ENCODE assay signal across 8 cellular contexts in genomic region chr16:53865492-53865863, GRCh38.
DNase-seq lines count a peak whose midpoint lies in the region; ATAC-seq and TF ChIP-seq lines count a peak whose summit lies in the region.

No MANE protein-coding gene starts in this region.

- peaks cover 68% of the 10 kb centered on the region for H3K36me3 Mint-ChIP-seq in CD8-positive, alpha-beta T cell
- H3K36me3 Mint-ChIP-seq in H9 (ENCODE audit: insufficient read depth in 1 of 3, low read depth in 3 of 3), result peaks cover 2 to 10% (median 4%) of the 10 kb centered on the region in 3 experiments
- H3K36me3 Mint-ChIP-seq in CD8-positive, alpha-beta memory T cell, result peaks cover 26 to 63% (median 43%) of the 10 kb centered on the region in 3 donors

- no peak overlapping the region for H3K9ac ChIP-seq in H9 (ENCODE audit: extremely low read depth, insufficient read length, low read length)

- no peak overlapping the region for H3K23ac ChIP-seq in H9 (ENCODE audit: insufficient read length, low read depth, low read length)

- H4K5ac ChIP-seq in H9 (ENCODE audit: insufficient read length, low read depth, low read length), result no peak overlapping the region

- H2BK5ac ChIP-seq in H9 (ENCODE audit: insufficient read length, low read length), result no peak overlapping the region

- H3K4me1 Mint-ChIP-seq in CD8-positive, alpha-beta T cell (ENCODE audit: low read depth), result peaks cover 5% of the 10 kb centered on the region
- H3K4me1 Mint-ChIP-seq in H9, result peaks cover 14 to 27% of the 10 kb centered on the region in 2 experiments
- H3K4me1 Mint-ChIP-seq in CD8-positive, alpha-beta memory T cell, result peaks cover 0 to 5% (median 3%) of the 10 kb centered on the region in 3 donors

- no peak overlapping the region for H2AFZ ChIP-seq in H9 (ENCODE audit: low read length)

- no peaks in the 10 kb centered on the region for H3K79me1 ChIP-seq in H9 (ENCODE audit: insufficient read depth, low read depth, low read length, poor library complexity, severe bottlenecking)

- H3K9me3 Mint-ChIP-seq in CD8-positive, alpha-beta T cell, result peaks cover 11% of the 10 kb centered on the region
- H3K9me3 Mint-ChIP-seq in H9, result peaks cover 3 to 10% of the 10 kb centered on the region in 2 experiments; a peak in 4 of 5 replicates
- peaks cover 2 to 23% (median 12%) of the 10 kb centered on the region in 5 donors for H3K9me3 Mint-ChIP-seq in CD8-positive, alpha-beta memory T cell

- H3K56ac ChIP-seq in H9 (ENCODE audit: insufficient read length, low read depth, low read length), result no peak overlapping the region

- H2AK5ac ChIP-seq in H9 (ENCODE audit: insufficient read length, low read length), result no peak overlapping the region

- no peak overlapping the region for H3K14ac ChIP-seq in H9 (ENCODE audit: insufficient read depth, low read length)

- no peaks in the 10 kb centered on the region for H3K79me2 ChIP-seq in H9 (ENCODE audit: insufficient read depth, low read length)

- H3K27me3 ChIP-seq in CD8-positive, alpha-beta T cell (ENCODE audit: insufficient read depth, low read length), result no peaks in the 10 kb centered on the region
- no peaks in the 10 kb centered on the region for H3K27me3 ChIP-seq in H9 (ENCODE audit: insufficient read depth, low read length)
- H3K27me3 ChIP-seq in left ventricle myocardium inferior (ENCODE audit: low read depth), result no peaks in the 10 kb centered on the region
- no peaks in the 10 kb centered on the region for H3K27me3 ChIP-seq in CD8-positive, alpha-beta memory T cell (ENCODE audit: insufficient read depth, low read length, poor library complexity, severe bottlenecking)

- no peaks in the 10 kb centered on the region for H3K36me3 ChIP-seq in CD8-positive, alpha-beta T cell (ENCODE audit: insufficient read depth, low read length)
- H3K36me3 ChIP-seq in left ventricle myocardium inferior, result peaks cover 19% of the 10 kb centered on the region
- no peaks in the 10 kb centered on the region for H3K36me3 ChIP-seq in CD8-positive, alpha-beta memory T cell (ENCODE audit: insufficient read depth, low read length)

- H3K4me3 ChIP-seq in CD8-positive, alpha-beta T cell (ENCODE audit: low read depth, low read length), result no peak overlapping the region
- no peak overlapping the region for H3K4me3 ChIP-seq in left ventricle myocardium inferior
- H3K4me3 ChIP-seq in CD8-positive, alpha-beta memory T cell (ENCODE audit: low read length), result no peak overlapping the region

- intact Hi-C loops in CD8-positive, alpha-beta T cell (cut with DNase I, micrococcal nuclease), result no loop called here
- intact Hi-C loops in left ventricle myocardium inferior (cut with micrococcal nuclease), result no loop called here

- H2BK15ac ChIP-seq in H9 (ENCODE audit: low read depth, low read length), result no peak overlapping the region

- H3K27ac ChIP-seq in CD8-positive, alpha-beta T cell (ENCODE audit: low read depth, low read length), result no peak overlapping the region
- peak overlapping the region; percentile 54 for H3K27ac ChIP-seq in H9 (ENCODE audit: insufficient read length, low read depth, low read length)
- H3K27ac ChIP-seq in left ventricle myocardium inferior (replicated peaks), result peak overlapping the region; percentile 41
- peak overlapping the region; percentile 74 for H3K27ac ChIP-seq in temporal lobe (ENCODE audit: low read depth, low read length)
- H3K27ac ChIP-seq in CD8-positive, alpha-beta memory T cell (ENCODE audit: low read depth, low read length), result no peak overlapping the region

- POLR2A ChIA-PET in CD8-positive, alpha-beta T cell (lab: Charles Lee), result no interaction called here
- POLR2A ChIA-PET in CD8-positive, alpha-beta memory T cell (lab: Charles Lee), result no interaction called here

- CTCF ChIA-PET in CD8-positive, alpha-beta T cell (lab: Charles Lee), result no interaction called here
- CTCF ChIA-PET in CD8-positive, alpha-beta memory T cell (lab: Charles Lee), result no interaction called here

- H3K4ac ChIP-seq in H9 (ENCODE audit: low read depth, low read length), result no peak overlapping the region

- no peaks in the 10 kb centered on the region for H4K20me1 ChIP-seq in H9 (ENCODE audit: control insufficient read depth, insufficient read depth, insufficient read length)

- no peaks in the 10 kb centered on the region for H3K23me2 ChIP-seq in H9 (ENCODE audit: insufficient read length, low read depth, low read length, poor library complexity, severe bottlenecking)

- H3K27ac Mint-ChIP-seq in CD8-positive, alpha-beta T cell, result peak overlapping the region; percentile 37
- H3K27ac Mint-ChIP-seq in H9, result peak overlapping the region in 2 of 3 experiments; percentile 49 to 95; a peak in 5 of 7 replicates
- peak overlapping the region in 3 of 8 donors; percentile 1 to 37 (median 33) for H3K27ac Mint-ChIP-seq in CD8-positive, alpha-beta memory T cell

- no peak overlapping the region for H2BK12ac ChIP-seq in H9 (ENCODE audit: insufficient read length, low read depth, low read length)

- H3K27me3 Mint-ChIP-seq in CD8-positive, alpha-beta T cell (ENCODE audit: low read depth), result no peaks in the 10 kb centered on the region
- no peaks in the 10 kb centered on the region for H3K27me3 Mint-ChIP-seq in H9 (ENCODE audit: low read depth)
- H3K27me3 Mint-ChIP-seq in CD8-positive, alpha-beta memory T cell, result peaks cover 0 to 1% of the 10 kb centered on the region in 2 donors

- H4K8ac ChIP-seq in H9 (replicated peaks; ENCODE audit: insufficient read length, low read depth, low read length), result no peak overlapping the region

- H2BK20ac ChIP-seq in H9 (ENCODE audit: low read depth, low read length, poor library complexity, severe bottlenecking), result no peak overlapping the region

- H3T11ph ChIP-seq in H9 (ENCODE audit: low read length), result no peak overlapping the region

- H4K91ac ChIP-seq in H9 (ENCODE audit: insufficient read length, low read depth, low read length), result no peak overlapping the region

- WGBS in H9 (ENCODE audit: extremely low coverage, insufficient read length, low lambda C conversion rate), result no CpG with 5 or more reads among the region's 1 CpG

- no peak overlapping the region for H3K18ac ChIP-seq in H9 (ENCODE audit: insufficient read length, low read depth, low read length)

- TF ChIP-seq CTCF in CD8-positive, alpha-beta T cell (IDR thresholded peaks at IDR 0.05), result no peak
- no peak for TF ChIP-seq CTCF in H9 (conservative IDR thresholded peaks at IDR 0.05)
- no peak for TF ChIP-seq CTCF in left ventricle myocardium inferior (IDR thresholded peaks at IDR 0.05; ENCODE audit: borderline replicate concordance)

- H3K4me1 ChIP-seq in CD8-positive, alpha-beta T cell (ENCODE audit: insufficient read depth, low read length), result no peaks in the 10 kb centered on the region
- H3K4me1 ChIP-seq in H9 (ENCODE audit: insufficient read depth, low read length) (peaks cover 3% of the 10 kb centered on the region; the same call in 1 of the 2 replicates), left ventricle myocardium inferior (peaks cover 17% of the 10 kb centered on the region)
- H3K4me1 ChIP-seq in CD8-positive, alpha-beta memory T cell (ENCODE audit: insufficient read depth, low read length), result no peaks in the 10 kb centered on the region

- H2BK120ac ChIP-seq in H9 (ENCODE audit: low read depth, low read length, poor library complexity, severe bottlenecking), result no peak overlapping the region

- no peak overlapping the region for H3K4me2 ChIP-seq in H9 (ENCODE audit: insufficient read depth, insufficient read length, low read length)

- no peak overlapping the region for H3K4me3 Mint-ChIP-seq in CD8-positive, alpha-beta T cell
- no peak overlapping the region for H3K4me3 Mint-ChIP-seq in H9
- H3K4me3 Mint-ChIP-seq in CD8-positive, alpha-beta memory T cell, result no peak overlapping the region

- no peak for DNase-seq in CD8-positive, alpha-beta T cell
- DNase-seq in H9, result no peak
- peak; percentile 88 for DNase-seq in SKM-1 treated with dmso at 0.1 percent for 144 hours (lab: John Stamatoyannopoulos, UW; ENCODE audit: unreplicated experiment)
- DNase-seq in left ventricle myocardium inferior, result no peak
- no peak for DNase-seq in CD8-positive, alpha-beta memory T cell
- no peak for DNase-seq in NCI-H2107 (lab: John Stamatoyannopoulos, UW)
- no peak for DNase-seq in activated CD4-positive, alpha-beta T cell treated with anti-CD3 and anti-CD28 coated beads for 1 hour

- ATAC-seq in CD8-positive, alpha-beta T cell, result no peak

- peaks cover 7% of the 10 kb centered on the region for H3K9me3 ChIP-seq in CD8-positive, alpha-beta T cell (ENCODE audit: low read length)
- H3K9me3 ChIP-seq in H9 (ENCODE audit: control insufficient read depth, low read depth, low read length), result no peaks in the 10 kb centered on the region
- peaks cover 11% of the 10 kb centered on the region for H3K9me3 ChIP-seq in left ventricle myocardium inferior (replicated peaks)
- no peaks in the 10 kb centered on the region for H3K9me3 ChIP-seq in CD8-positive, alpha-beta memory T cell (ENCODE audit: low read length)

Comparison
In these comparisons a context has a peak if more than half of its experiments do, and no peak if none do; other contexts are left out.
1. H3K27ac ChIP-seq: peak in H9 (single experiment), left ventricle myocardium inferior (single experiment) and temporal lobe (single experiment); none in CD8-positive, alpha-beta T cell (single experiment) and CD8-positive, alpha-beta memory T cell (single experiment).